In the genomic region with DNA sequence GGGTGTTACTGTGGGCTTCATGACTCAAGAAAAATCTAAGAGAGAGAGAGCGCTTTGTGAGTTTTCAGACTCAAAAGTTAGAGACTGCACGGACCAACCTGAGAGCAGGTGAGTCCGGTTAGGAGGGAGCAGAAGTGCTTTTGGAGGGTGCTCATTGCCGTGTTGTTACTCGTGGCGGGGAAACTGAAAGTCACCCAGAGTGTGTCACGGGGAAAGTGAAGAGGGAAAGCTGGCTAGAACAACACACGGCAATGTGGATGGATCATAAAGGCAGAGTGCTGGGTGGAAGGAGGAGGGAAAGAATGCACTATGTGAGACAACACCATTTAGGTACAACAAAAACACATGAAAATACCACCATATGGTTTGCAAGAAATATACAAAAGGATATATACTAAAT, we compare ENCODE assay signal across 1 cellular context.
TF ChIP-seq lines count a peak whose summit lies in the region.

No MANE protein-coding gene starts in this region.

TF ChIP-seq in H1, 55 proteins besides CTCF, POLR2A, EP300 and RAD21:
- TF ChIP-seq RXRA (IDR thresholded peaks at IDR 0.05; ENCODE audit: insufficient read depth, low read depth, low read length) (no peak), SP2 (IDR thresholded peaks at IDR 0.05; ENCODE audit: low read length) (no peak), KDM5A (IDR thresholded peaks at IDR 0.05; ENCODE audit: low read length) (no peak), SUZ12 (IDR thresholded peaks at IDR 0.05; ENCODE audit: low read length) (no peak), ATF2 (IDR thresholded peaks at IDR 0.05; ENCODE audit: low read length) (no peak), GABPA (IDR thresholded peaks at IDR 0.05; ENCODE audit: borderline replicate concordance, insufficient read depth, low read length) (no peak), TBP (IDR thresholded peaks at IDR 0.05; ENCODE audit: low read depth, low read length) (no peak), CHD1 (IDR thresholded peaks at IDR 0.05; ENCODE audit: low read depth, low read length) (no peak), BRCA1 (IDR thresholded peaks at IDR 0.05; ENCODE audit: low read depth, low read length) (no peak), MAX (IDR thresholded peaks at IDR 0.05) (no peak), FOSL1 (IDR thresholded peaks at IDR 0.05; ENCODE audit: insufficient read depth, low read depth, low read length) (no peak), TAF7 (optimal IDR thresholded peaks at IDR 0.05; ENCODE audit: borderline replicate concordance, low read depth, low read length) (no peak), SP4 (IDR thresholded peaks at IDR 0.05; ENCODE audit: low read length) (no peak), EGR1 (IDR thresholded peaks at IDR 0.05; ENCODE audit: borderline replicate concordance, low read depth, low read length) (no peak), SIN3A (conservative IDR thresholded peaks at IDR 0.05 in 1 of 2, IDR thresholded peaks at IDR 0.05 in 1 of 2; ENCODE audit: low read depth in 1 of 2, low read length in 2 of 2) (no peak), NANOG (IDR thresholded peaks at IDR 0.05; ENCODE audit: insufficient read depth, low read depth, low read length, poor library complexity, severe bottlenecking) (no peak)
